ENCODE assay signal across 1 cellular context in genomic region chr7:141585592-141586510, GRCh38.
TF ChIP-seq lines count a peak whose summit lies in the region.

No MANE protein-coding gene starts in this region.

TF ChIP-seq in GM12878, 131 proteins besides CTCF, POLR2A, EP300 and RAD21 (continued from another document):
- TF ChIP-seq NR2F1 (conservative IDR thresholded peaks at IDR 0.05) (0 out of 2 replicates have a peak, but pooled peaks have one; percentile 42), ATF2 (IDR thresholded peaks at IDR 0.05; ENCODE audit: low read length) (peak; percentile 73), BMI1 (IDR thresholded peaks at IDR 0.05; ENCODE audit: borderline replicate concordance) (no peak), RELA (IDR thresholded peaks at IDR 0.05; ENCODE audit: borderline replicate concordance, partially characterized antibody) (peak; percentile 51), SUPT20H (IDR thresholded peaks at IDR 0.05; ENCODE audit: borderline replicate concordance, control insufficient read depth, low read depth, low read length) (no peak), GATAD2B (conservative IDR thresholded peaks at IDR 0.05; ENCODE audit: low read depth) (no peak), PBX3 (IDR thresholded peaks at IDR 0.05; ENCODE audit: insufficient replicate concordance, low read depth, low read length) (no peak), ZBED1 (IDR thresholded peaks at IDR 0.05; ENCODE audit: borderline replicate concordance) (peak; percentile 73; the same call in 1 of the 2 replicates), RELB (IDR thresholded peaks at IDR 0.05; ENCODE audit: low read depth) (peak; percentile 83; the same call in 1 of the 2 replicates), MTA2 (IDR thresholded peaks at IDR 0.05; ENCODE audit: low read depth) (peak; percentile 70; the same call in 1 of the 2 replicates), CREM (IDR thresholded peaks at IDR 0.05; ENCODE audit: low read depth) (peak; percentile 77; the same call in 1 of the 2 replicates), DPF2 (IDR thresholded peaks at IDR 0.05) (0 out of 2 replicates have a peak, but pooled peaks have one; percentile 39), FOS (IDR thresholded peaks at IDR 0.05; ENCODE audit: borderline replicate concordance, extremely low read depth, insufficient read length) (no peak), IKZF1 (conservative IDR thresholded peaks at IDR 0.05) (peak; percentile 80), LARP7 (IDR thresholded peaks at IDR 0.05) (no peak), FOXM1 (IDR thresholded peaks at IDR 0.05; ENCODE audit: low read depth, low read length) (peak; percentile 68; the same call in 1 of the 2 replicates), GABPA (IDR thresholded peaks at IDR 0.05; ENCODE audit: low read depth) (peak; percentile 38; the same call in 1 of the 2 replicates), ZNF384 (IDR thresholded peaks at IDR 0.05; ENCODE audit: borderline replicate concordance, low read depth, low read length) (peak; percentile 31; the same call in 1 of the 2 replicates), ZNF592 (IDR thresholded peaks at IDR 0.05) (no peak), IKZF2 (IDR thresholded peaks at IDR 0.05) (peak; percentile 76 to 77), SREBF2 (IDR thresholded peaks at IDR 0.05; ENCODE audit: low read length) (no peak), BCL11A (IDR thresholded peaks at IDR 0.05; ENCODE audit: low read depth, low read length) (peak; percentile 77), EGR1 (IDR thresholded peaks at IDR 0.05; ENCODE audit: borderline replicate concordance in 1 of 2, low read depth in 2 of 2, low read length in 2 of 2) (peak in 1 of 2 experiments; percentile 31; a peak in 1 of 3 replicates), TAF1 (IDR thresholded peaks at IDR 0.05; ENCODE audit: borderline replicate concordance, low read depth, low read length) (no peak), PKNOX1 (IDR thresholded peaks at IDR 0.05) (no peak), CREB1 (IDR thresholded peaks at IDR 0.05; ENCODE audit: low read depth) (peak; percentile 23; the same call in 1 of the 2 replicates), SPI1 (IDR thresholded peaks at IDR 0.05; ENCODE audit: borderline replicate concordance, insufficient read depth, low read depth, low read length) (0 out of 2 replicates have a peak, but pooled peaks have one; percentile 6), MLLT1 (IDR thresholded peaks at IDR 0.05) (0 out of 2 replicates have a peak, but pooled peaks have one; percentile 43), POU2F2 (IDR thresholded peaks at IDR 0.05; ENCODE audit: borderline replicate concordance, low read depth, low read length) (0 out of 3 replicates have a peak, but pooled peaks have one; percentile 32)
